12 cellular contexts compared by ENCODE assay signal in genomic region chr15:89093509-89093908, GRCh38. TPM values are rescaled to one million over a fixed set of nuclear protein-coding genes. Genes with fewer than 3 reads are reported as not detected.
A peak's percentile ranks its signal among the peaks of the same experiment; 100 is the strongest.
DNase-seq lines count a peak whose midpoint lies in the region; ATAC-seq, FAIRE-seq and TF ChIP-seq lines count a peak whose summit lies in the region.
"Had no signal": no experiment of that assay in that cellular context is flagged by ENCODE, and none has a peak within 500 bp of the region (broad histone marks: within the 10 kb centered on the region; RNA-seq: fewer than 3 reads in every experiment).

No MANE protein-coding gene starts in this region.

- TF ChIP-seq CTCF in right atrium auricular region (IDR thresholded peaks at IDR 0.05) = no peak
- no peak for TF ChIP-seq CTCF in neutrophil (IDR thresholded peaks at IDR 0.05)

- no peak for TF ChIP-seq POLR2A in H54 (IDR thresholded peaks at IDR 0.05; ENCODE audit: low read depth, low read length)

- H3K4me3 ChIP-seq in right atrium auricular region (no peak overlapping the region), neutrophil (ENCODE audit: low read depth in 1 of 2, low read length in 1 of 2) (peak overlapping the region; percentile 7 to 41), mesenchymal stem cell (ENCODE audit: insufficient read depth in 1 of 2, low read depth in 1 of 2, low read length in 2 of 2) (no peak overlapping the region)

- intact Hi-C loops in Right ventricle myocardium inferior (cut with DNase I) = no loop called here
- intact Hi-C loops in dendritic cell treated with granulocyte-macrophage colony-stimulating factor and Interleukin-4, amounts not matched to agents 40 ng/mL and 50 ng/mL, for 4 days (cut with micrococcal nuclease) = no loop called here

- H4K8ac ChIP-seq in mesenchymal stem cell (ENCODE audit: low read length) = no peak overlapping the region

- no peak overlapping the region for H2BK5ac ChIP-seq in mesenchymal stem cell (ENCODE audit: low read depth, low read length, poor library complexity, severe bottlenecking)

- no peak for ATAC-seq in Right ventricle myocardium inferior

- H3K27me3 Mint-ChIP-seq in dendritic cell treated with granulocyte-macrophage colony-stimulating factor and Interleukin-4, amounts not matched to agents 40 ng/mL and 50 ng/mL, for 4 days = no peaks in the 10 kb centered on the region

- no peaks in the 10 kb centered on the region for H3K36me3 ChIP-seq in right atrium auricular region
- H3K36me3 ChIP-seq in neutrophil = peaks cover 7% of the 10 kb centered on the region
- H3K36me3 ChIP-seq in mesenchymal stem cell (ENCODE audit: control insufficient read depth in 1 of 2, insufficient read depth in 2 of 2, low read depth in 1 of 2, low read length in 2 of 2) = peaks cover 0 to 30% of the 10 kb centered on the region in 2 experiments

- H3K27me3 ChIP-seq in right atrium auricular region (no peaks in the 10 kb centered on the region), neutrophil (no peaks in the 10 kb centered on the region), mesenchymal stem cell (ENCODE audit: control insufficient read depth in 1 of 2, insufficient read depth in 1 of 2, low read length in 2 of 2) (no peaks in the 10 kb centered on the region)

- H3K4me2 ChIP-seq in mesenchymal stem cell (ENCODE audit: low read length, poor library complexity, severe bottlenecking) = no peak overlapping the region

- no peak overlapping the region for H3K4me3 Mint-ChIP-seq in dendritic cell treated with granulocyte-macrophage colony-stimulating factor and Interleukin-4, amounts not matched to agents 40 ng/mL and 50 ng/mL, for 4 days
- H3K4me3 Mint-ChIP-seq: T-helper 1 cell treated with Interleukin-12 subunit alpha and Interleukin-12 subunit beta and Interleukin-4 antibody, amounts not matched to agents 30 μg/mL and 1 μg/mL, for 36 hours had no signal

- H3K4me1 Mint-ChIP-seq in dendritic cell treated with granulocyte-macrophage colony-stimulating factor and Interleukin-4, amounts not matched to agents 40 ng/mL and 50 ng/mL, for 4 days (ENCODE audit: low read depth) = peaks cover 81% of the 10 kb centered on the region

- H3K18ac ChIP-seq in mesenchymal stem cell (ENCODE audit: low read depth in 1 of 2, low read length in 2 of 2) = no peak overlapping the region

- peaks cover 39% of the 10 kb centered on the region for H3K79me1 ChIP-seq in mesenchymal stem cell (replicated peaks; ENCODE audit: low read length, poor library complexity, severe bottlenecking)

- H3K14ac ChIP-seq in mesenchymal stem cell (ENCODE audit: low read length in 2 of 2) = no peak overlapping the region

- no peak overlapping the region for H4K91ac ChIP-seq in mesenchymal stem cell (ENCODE audit: low read length)

- no peak overlapping the region for H3K4ac ChIP-seq in mesenchymal stem cell (ENCODE audit: low read depth in 1 of 2, low read length in 2 of 2)

- H3K9me3 ChIP-seq in right atrium auricular region (no peaks in the 10 kb centered on the region), neutrophil (no peaks in the 10 kb centered on the region), mesenchymal stem cell (ENCODE audit: control insufficient read depth, low read length) (no peaks in the 10 kb centered on the region)

- H3K9ac ChIP-seq in mesenchymal stem cell (ENCODE audit: low read length) = no peak overlapping the region

- no peak for FAIRE-seq in H54 (lab: Jason Lieb, UNC)

- no peak overlapping the region for H2BK15ac ChIP-seq in mesenchymal stem cell (ENCODE audit: low read depth, poor library complexity, severe bottlenecking)

- H2AFZ ChIP-seq in mesenchymal stem cell (ENCODE audit: low read depth, low read length) = no peak overlapping the region

- no peaks in the 10 kb centered on the region for H3K9me3 Mint-ChIP-seq in dendritic cell treated with granulocyte-macrophage colony-stimulating factor and Interleukin-4, amounts not matched to agents 40 ng/mL and 50 ng/mL, for 4 days
- H3K9me3 Mint-ChIP-seq: T-helper 1 cell treated with Interleukin-12 subunit alpha and Interleukin-12 subunit beta and Interleukin-4 antibody, amounts not matched to agents 30 μg/mL and 1 μg/mL, for 36 hours had no signal

- WGBS in mesenchymal stem cell = 93% methylated on average over 7 of the region's 7 CpGs

- H3K27ac ChIP-seq in right atrium auricular region (peak overlapping the region; percentile 93 to 95), neutrophil (peak overlapping the region; percentile 99), mesenchymal stem cell (ENCODE audit: low read length, poor library complexity, severe bottlenecking) (no peak overlapping the region)

- DNase-seq in right atrium auricular region (ENCODE audit: low spot score) = no peak
- DNase-seq in Right ventricle myocardium inferior (ENCODE audit: missing footprints) = no peak
- no peak for DNase-seq in H54 (ENCODE audit: insufficient read length, low spot score)
- no peak for DNase-seq in LoVo (ENCODE audit: low spot score)
- DNase-seq in NCI-H1694 (lab: John Stamatoyannopoulos, UW) = no peak
- no peak for DNase-seq in mesenchymal stem cell
- DNase-seq: activated CD8-positive, alpha-beta memory T cell treated with anti-CD3 and anti-CD28 coated beads for 24 hours; AML-193; NCI-H2081 treated with DMSO at 0.1 percent for 48 hours had no signal

- no peak overlapping the region for H3K23ac ChIP-seq in mesenchymal stem cell (ENCODE audit: low read length in 2 of 2)

- H2BK120ac ChIP-seq in mesenchymal stem cell (ENCODE audit: low read depth, low read length) = no peak overlapping the region

- H2AK5ac ChIP-seq in mesenchymal stem cell (ENCODE audit: low read length, severe bottlenecking) = no peak overlapping the region

- H3K27ac Mint-ChIP-seq in dendritic cell treated with granulocyte-macrophage colony-stimulating factor and Interleukin-4, amounts not matched to agents 40 ng/mL and 50 ng/mL, for 4 days = peak overlapping the region; percentile 98
- H3K27ac Mint-ChIP-seq: T-helper 1 cell treated with Interleukin-12 subunit alpha and Interleukin-12 subunit beta and Interleukin-4 antibody, amounts not matched to agents 30 μg/mL and 1 μg/mL, for 36 hours had no signal

- no peak overlapping the region for H2BK12ac ChIP-seq in mesenchymal stem cell (ENCODE audit: low read length in 2 of 2)

- H3K36me3 Mint-ChIP-seq in dendritic cell treated with granulocyte-macrophage colony-stimulating factor and Interleukin-4, amounts not matched to agents 40 ng/mL and 50 ng/mL, for 4 days (ENCODE audit: low read depth) = peaks cover 34% of the 10 kb centered on the region

- H3K4me1 ChIP-seq in right atrium auricular region (peaks cover 0 to 91% of the 10 kb centered on the region in 2 donors), neutrophil (ENCODE audit: control insufficient read depth in 1 of 2, insufficient read depth in 1 of 2, low read depth in 1 of 2, low read length in 1 of 2) (peaks cover 70 to 79% of the 10 kb centered on the region in 2 experiments), mesenchymal stem cell (ENCODE audit: control insufficient read depth, insufficient read depth, low read depth, low read length) (peaks cover 12% of the 10 kb centered on the region)

RNA-seq across cellular contexts. Expression of gene ABHD2, which starts 5.3 kb away (rescaled TPM):
- total RNA-seq in right atrium auricular region (100 to 1,000 TPM; 115 to 118 TPM), Right ventricle myocardium inferior (69.9 TPM)
- 12.5 TPM for polyA plus RNA-seq in mesenchymal stem cell (2013, experiment 1 of 2)
- polyA plus RNA-seq in mesenchymal stem cell (2013, experiment 2 of 2) = 12.4 TPM

Comparison
In these comparisons a context has a peak if more than half of its experiments do, and no peak if none do; other contexts are left out.
1. H3K4me3 ChIP-seq: peak in neutrophil (2 of 2); none in right atrium auricular region (0 of 2) and mesenchymal stem cell (0 of 2).